ENCODE assay signal across 1 cellular context in genomic region chr16:477758-478157, GRCh38.
TF ChIP-seq lines count a peak whose summit lies in the region.

No MANE protein-coding gene starts in this region.

TF ChIP-seq in HepG2, 621 proteins besides CTCF, POLR2A, EP300 and RAD21:
- TF ChIP-seq RORA (CRISPR knock-in tag; IDR thresholded peaks at IDR 0.05): no peak
- no peak for TF ChIP-seq ZNF569 (CRISPR knock-in tag; IDR thresholded peaks at IDR 0.05; ENCODE audit: borderline replicate concordance)
- TF ChIP-seq ATF7-NPFF (CRISPR knock-in tag; IDR thresholded peaks at IDR 0.05; ENCODE audit: low read depth): peak; percentile 16; the same call in 1 of the 2 replicates
